Comparison of ENCODE assay signal across 1 cellular context in the genomic region with DNA sequence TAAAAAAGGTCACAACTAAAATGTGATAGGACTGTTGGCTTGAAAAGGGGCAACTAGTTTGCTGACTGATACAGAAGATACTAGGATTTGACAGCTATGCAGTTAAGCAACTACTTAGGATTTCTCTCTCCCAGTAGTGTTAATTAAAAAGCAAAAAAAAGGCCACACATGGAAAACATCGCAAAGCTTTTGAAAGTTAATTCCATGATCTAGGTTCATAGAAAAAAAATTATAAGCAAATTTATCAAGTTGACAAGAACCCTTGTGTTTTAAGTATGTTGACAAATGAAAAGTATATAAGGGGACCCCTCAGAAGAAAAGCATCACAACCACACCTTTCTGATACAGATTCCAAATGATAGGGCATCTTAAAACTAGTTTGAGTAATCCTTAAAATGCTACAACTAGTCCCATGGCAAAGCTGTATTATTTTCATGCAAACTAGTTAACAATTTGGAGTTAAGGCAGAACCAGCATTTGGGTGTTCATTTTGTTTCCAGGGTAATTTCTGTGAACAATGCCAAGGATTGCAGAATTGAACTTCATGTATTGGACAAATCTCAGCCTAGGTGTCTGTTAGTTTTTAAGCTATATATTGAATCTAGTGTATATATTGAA.
TF ChIP-seq lines count a peak whose summit lies in the region.

No MANE protein-coding gene starts in this region.

TF ChIP-seq in endothelial cell of umbilical vein, 7 proteins besides CTCF, POLR2A, EP300 and RAD21:
- TF ChIP-seq FOS (IDR thresholded peaks at IDR 0.05; ENCODE audit: borderline replicate concordance, insufficient read depth, low read length) (no peak), EZH2 (IDR thresholded peaks at IDR 0.05; ENCODE audit: borderline replicate concordance, low read depth, low read length, severe bottlenecking) (no peak), JUN (IDR thresholded peaks at IDR 0.05; ENCODE audit: borderline replicate concordance, insufficient read depth, insufficient read length, low read depth) (no peak), GATA2 (IDR thresholded peaks at IDR 0.05; ENCODE audit: insufficient read depth, insufficient read length, low read depth, low read length) (no peak), POLR2AphosphoS5 (IDR thresholded peaks at IDR 0.05; ENCODE audit: insufficient read depth, low read depth, low read length) (no peak), MYC (IDR thresholded peaks at IDR 0.05; ENCODE audit: low read depth, low read length) (no peak)
- TF ChIP-seq, protein P1, sequence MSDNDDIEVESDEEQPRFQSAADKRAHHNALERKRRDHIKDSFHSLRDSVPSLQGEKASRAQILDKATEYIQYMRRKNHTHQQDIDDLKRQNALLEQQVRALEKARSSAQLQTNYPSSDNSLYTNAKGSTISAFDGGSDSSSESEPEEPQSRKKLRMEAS (IDR thresholded peaks at IDR 0.05; ENCODE audit: insufficient read depth, insufficient read length): no peak
